21 cellular contexts compared by ENCODE assay signal in genomic region chr1:95437011-95437410, GRCh38.
DNase-seq lines count a peak whose midpoint lies in the region; ATAC-seq, FAIRE-seq and TF ChIP-seq lines count a peak whose summit lies in the region.
"Had no signal": no experiment of that assay in that cellular context is flagged by ENCODE, and none has a peak within 500 bp of the region (broad histone marks: within the 10 kb centered on the region; RNA-seq: fewer than 3 reads in every experiment).

No MANE protein-coding gene starts in this region.

- no peak overlapping the region for H3K23ac ChIP-seq in H1 (ENCODE audit: insufficient read length)

- H3K4me1 ChIP-seq in HEK293 (ENCODE audit: control insufficient read depth, insufficient read depth, low read length) (no peaks in the 10 kb centered on the region), H1 (replicated peaks in 1 of 4; ENCODE audit: control insufficient read depth in 3 of 4, insufficient read depth in 4 of 4, low read length in 3 of 4) (peaks cover 5 to 8% (median 7%) of the 10 kb centered on the region in 4 experiments; a peak in 6 of 7 replicates), upper lobe of left lung (no peaks in the 10 kb centered on the region)
- H3K4me1 ChIP-seq: Caco-2 had no signal

- no peak overlapping the region for H2BK12ac ChIP-seq in H1 (ENCODE audit: low read depth, low read length)

- POLR2A ChIA-PET in HEK293 (lab: Yijun Ruan, JAX) = no interaction called here
- POLR2A ChIA-PET in H1 (lab: Charles Lee; ENCODE audit: partially characterized antibody) = no interaction called here

- no peak overlapping the region for H2BK20ac ChIP-seq in H1 (ENCODE audit: low read length)

- H3K27ac ChIP-seq in HEK293 (ENCODE audit: extremely low read depth, low read depth, low read length) (no peak overlapping the region), H1 (ENCODE audit: low read depth, low read length) (no peak overlapping the region), upper lobe of left lung (no peak overlapping the region)
- H3K27ac ChIP-seq: BLaER1, C4-2B had no signal

- H2BK15ac ChIP-seq in H1 (ENCODE audit: low read length) = no peak overlapping the region

- TF ChIP-seq RAD21 in H1 (IDR thresholded peaks at IDR 0.05 in 1 of 2, conservative IDR thresholded peaks at IDR 0.05 in 1 of 2; ENCODE audit: low read depth in 2 of 2, low read length in 2 of 2) = no peak

- H3K4ac ChIP-seq in H1 (replicated peaks; ENCODE audit: insufficient read length, low read depth, low read length) = no peak overlapping the region

- H3K27me3 ChIP-seq in H1 (replicated peaks in 1 of 4; ENCODE audit: control insufficient read depth in 3 of 4, extremely low read depth in 1 of 4, insufficient read depth in 3 of 4, low read length in 3 of 4) (no peaks in the 10 kb centered on the region), upper lobe of left lung (no peaks in the 10 kb centered on the region)
- H3K27me3 ChIP-seq: BLaER1 had no signal

- TF ChIP-seq POLR2A in H1 (IDR thresholded peaks at IDR 0.05; ENCODE audit: control extremely low read depth in 1 of 2, low read depth in 2 of 2, low read length in 2 of 2) (no peak), upper lobe of left lung (IDR thresholded peaks at IDR 0.05) (no peak)

- H4K8ac ChIP-seq in H1 (ENCODE audit: extremely low read depth, insufficient read depth, low read length) = no peak overlapping the region

- no peak for FAIRE-seq in H1 (lab: Jason Lieb, UNC)
- FAIRE-seq: GM12892, GM19239, H54 had no signal

- no peak overlapping the region for H2BK120ac ChIP-seq in H1 (replicated peaks; ENCODE audit: low read depth, low read length)

- H4K91ac ChIP-seq in H1 (replicated peaks; ENCODE audit: insufficient read length, low read length) = no peak overlapping the region

- DNase-seq in NCI-H345 (lab: John Stamatoyannopoulos, UW) = peak; percentile 13
- no peak for DNase-seq in NCI-H345 treated with DMSO at 0.1 percent for 48 hours (lab: John Stamatoyannopoulos, UW; ENCODE audit: unreplicated experiment)
- DNase-seq in NCI-H69 (lab: John Stamatoyannopoulos, UW) = peak; percentile 50
- DNase-seq in H1 (ENCODE audit: low read depth in 1 of 2, low spot score in 2 of 2) = no peak
- no peak for DNase-seq in upper lobe of left lung
- DNase-seq in GM10266 (ENCODE audit: extremely low spot score) = no peak
- DNase-seq: Caco-2; CD4-positive, CD25-positive, alpha-beta regulatory T cell; CD8-positive, alpha-beta T cell; DMS53; DMS79 treated with DMSO at 0.1 percent for 48 hours; GF-D8; HCEC 1CT had no signal

- ATAC-seq in upper lobe of left lung (ENCODE audit: low FRiP score in 2 of 2) (no peak), GM21737 (IDR thresholded peaks at IDR 0.05; ENCODE audit: unreplicated experiment) (no peak)
- ATAC-seq: CD8-positive, alpha-beta T cell had no signal

- H3K79me1 ChIP-seq in H1 (ENCODE audit: low read depth, low read length) = no peaks in the 10 kb centered on the region

- TF ChIP-seq EP300 in H1 (IDR thresholded peaks at IDR 0.05; ENCODE audit: borderline replicate concordance in 1 of 2, low read depth in 2 of 2, low read length in 2 of 2) (no peak), upper lobe of left lung (IDR thresholded peaks at IDR 0.05) (no peak)

- no peak overlapping the region for H4K5ac ChIP-seq in H1 (ENCODE audit: insufficient read length, low read depth, low read length)

- no peak overlapping the region for H3K56ac ChIP-seq in H1 (replicated peaks; ENCODE audit: insufficient read length, low read depth, low read length)

- H3K4me2 ChIP-seq in H1 (ENCODE audit: insufficient read depth in 1 of 2, low read depth in 2 of 2, low read length in 2 of 2) = no peak overlapping the region
- H3K4me2 ChIP-seq: BLaER1 had no signal

- no peaks in the 10 kb centered on the region for H4K20me1 ChIP-seq in H1 (replicated peaks in 1 of 2; ENCODE audit: control insufficient read depth in 1 of 2, insufficient read depth in 2 of 2, low read length in 2 of 2)
- H4K20me1 ChIP-seq: BLaER1 had no signal

- H3K4me3 ChIP-seq in HEK293 (ENCODE audit: low read depth, low read length) (no peak overlapping the region), H1 (ENCODE audit: extremely low read depth in 1 of 4, insufficient read depth in 2 of 4, low read depth in 3 of 4, low read length in 4 of 4) (no peak overlapping the region), upper lobe of left lung (no peak overlapping the region)
- H3K4me3 ChIP-seq: BLaER1, GM23338 had no signal

- H2AFZ ChIP-seq in H1 (ENCODE audit: low read length) = no peak overlapping the region

- TF ChIP-seq CTCF in HEK293 (tag by site-specific recombination; IDR thresholded peaks at IDR 0.05) (no peak), H1 (IDR thresholded peaks at IDR 0.05; ENCODE audit: control extremely low read depth in 1 of 3, insufficient read depth in 1 of 3, low read depth in 1 of 3, low read length in 3 of 3) (no peak), upper lobe of left lung (IDR thresholded peaks at IDR 0.05) (no peak), GM10266 (IDR thresholded peaks at IDR 0.05; ENCODE audit: control insufficient read depth, insufficient read depth, low read depth, missing control alignments) (no peak)

- H3K9me3 ChIP-seq in HEK293 (ENCODE audit: control insufficient read depth, insufficient read depth, low read depth, low read length) (no peaks in the 10 kb centered on the region), H1 (ENCODE audit: insufficient read depth in 2 of 2, low read depth in 1 of 2, low read length in 1 of 2) (no peaks in the 10 kb centered on the region), upper lobe of left lung (no peaks in the 10 kb centered on the region)
- H3K9me3 ChIP-seq: BLaER1, Caco-2 had no signal

- no peak overlapping the region for H2AK5ac ChIP-seq in H1 (ENCODE audit: low read depth, low read length)

- H3K14ac ChIP-seq in H1 (ENCODE audit: insufficient read length) = no peak overlapping the region

- CTCF ChIA-PET in HEK293 (lab: Yijun Ruan, JAX) = interaction anchor here (0.6 kb wide), 1 partner anchor 91 kb away, joined by 3 read pairs; no protein-coding TSS in a partner anchor
- CTCF ChIA-PET in H1 (lab: Charles Lee; ENCODE audit: partially characterized antibody) = interaction anchor here (3.1 kb wide), 1 partner anchor 8 kb away, joined by 7 read pairs; no protein-coding TSS in a partner anchor

- H2BK5ac ChIP-seq in H1 (ENCODE audit: low read depth, low read length) = no peak overlapping the region

- 83% methylated on average over 3 of the region's 3 CpGs; no CpG with 5 or more reads in 1 of the 2 experiments for WGBS in H1 (ENCODE audit: extremely low coverage in 1 of 2, insufficient coverage in 1 of 2, insufficient read length in 1 of 2, insufficient replicate concordance in 2 of 2, low coverage in 1 of 2, low lambda C conversion rate in 2 of 2, missing lambda C conversion rate in 1 of 2), 2 experiments
- 66 to 69% methylated on average over 3 of the region's 3 CpGs for WGBS in upper lobe of left lung, 2 donors

- H3K23me2 ChIP-seq in H1 (ENCODE audit: low read depth, low read length) = no peaks in the 10 kb centered on the region

- H3K79me2 ChIP-seq in H1 (ENCODE audit: control insufficient read depth in 1 of 2, insufficient read depth in 2 of 2, low read length in 2 of 2) = no peaks in the 10 kb centered on the region

- H3K36me3 ChIP-seq in HEK293 (ENCODE audit: control insufficient read depth in 2 of 2, insufficient read depth in 1 of 2, low read length in 2 of 2) (no peaks in the 10 kb centered on the region), H1 (ENCODE audit: control insufficient read depth in 2 of 4, insufficient read depth in 4 of 4, low read length in 3 of 4) (no peaks in the 10 kb centered on the region), upper lobe of left lung (no peaks in the 10 kb centered on the region)
- H3K36me3 ChIP-seq: BLaER1 had no signal

- no peak overlapping the region for H3K18ac ChIP-seq in H1 (ENCODE audit: extremely low read depth, low read length)

- H3K9ac ChIP-seq in H1 (replicated peaks in 1 of 4; ENCODE audit: extremely low read depth in 1 of 4, low read depth in 3 of 4, low read length in 3 of 4) = no peak overlapping the region
- H3K9ac ChIP-seq: BLaER1 had no signal

TF ChIP-seq in HEK293, 187 proteins besides CTCF, POLR2A, EP300 and RAD21:
- peak; percentile 54 for TF ChIP-seq ZIC2 (tag by site-specific recombination; IDR thresholded peaks at IDR 0.05)
- no peak for TF ChIP-seq ZNF513 (tag by site-specific recombination; IDR thresholded peaks at IDR 0.05)

TF ChIP-seq in H1, 55 proteins besides CTCF, POLR2A, EP300 and RAD21:
- peak; percentile 48; the same call in 1 of the 2 replicates for TF ChIP-seq JUND (IDR thresholded peaks at IDR 0.05; ENCODE audit: low read length)
- no peak for TF ChIP-seq KDM5A (IDR thresholded peaks at IDR 0.05; ENCODE audit: low read length)

Comparison
In these comparisons a context has a peak if more than half of its experiments do, and no peak if none do; other contexts are left out.
1. DNase-seq: peak in NCI-H345 (single experiment) and NCI-H69 (single experiment); none in NCI-H345 treated with DMSO at 0.1 percent for 48 hours (single experiment), H1 (0 of 2), upper lobe of left lung (0 of 2) and GM10266 (single experiment).